Comparison of ENCODE assay signal across 1 cellular context in genomic region chr6:127266892-127267741, GRCh38.
A peak's percentile ranks its signal among the peaks of the same experiment; 100 is the strongest.
TF ChIP-seq lines count a peak whose summit lies in the region.

No MANE protein-coding gene starts in this region.

TF ChIP-seq in K562, 482 proteins besides CTCF, POLR2A, EP300 and RAD21 (continued from another document and continues in another):
- TF ChIP-seq MYNN (IDR thresholded peaks at IDR 0.05) (no peak), MYNN (CRISPR knock-in tag; IDR thresholded peaks at IDR 0.05) (no peak), HNRNPUL1 (IDR thresholded peaks at IDR 0.05; ENCODE audit: low read length) (no peak), NR2C1 (IDR thresholded peaks at IDR 0.05) (peak; percentile 54; the same call in 1 of the 2 replicates), NR2C1 (tag; IDR thresholded peaks at IDR 0.05) (no peak), NCOR1 (IDR thresholded peaks at IDR 0.05) (0 out of 2 replicates have a peak, but pooled peaks have one; percentile 16), MCM5 (IDR thresholded peaks at IDR 0.05; ENCODE audit: low read depth) (no peak), IRF9 (tag; IDR thresholded peaks at IDR 0.05) (no peak), POLR2AphosphoS5 (IDR thresholded peaks at IDR 0.05; ENCODE audit: control insufficient read depth, insufficient read depth, low read depth, low read length) (no peak; the same call in 1 of the 2 replicates), CBX1 (IDR thresholded peaks at IDR 0.05; ENCODE audit: low read depth) (peak; percentile 58), ZNF431 (CRISPR knock-in tag; IDR thresholded peaks at IDR 0.05) (no peak), RBBP5 (IDR thresholded peaks at IDR 0.05; ENCODE audit: borderline replicate concordance, insufficient read depth, low read length, poor library complexity, severe bottlenecking) (peak; percentile 95), ZNF143 (CRISPR knock-in tag; IDR thresholded peaks at IDR 0.05) (no peak; the same call in 1 of the 2 replicates), BDP1 (IDR thresholded peaks at IDR 0.05; ENCODE audit: insufficient read depth, insufficient read length) (no peak), RB1 (IDR thresholded peaks at IDR 0.05; ENCODE audit: low read depth) (peak; percentile 65; the same call in 1 of the 2 replicates), TGIF2 (CRISPR knock-in tag; IDR thresholded peaks at IDR 0.05) (no peak; the same call in 1 of the 2 replicates), KDM4B (IDR thresholded peaks at IDR 0.05; ENCODE audit: borderline replicate concordance in 2 of 2, low read depth in 1 of 2) (no peak), U2AF1 (optimal IDR thresholded peaks at IDR 0.05; ENCODE audit: low read depth, low read length) (no peak), RBM22 (IDR thresholded peaks at IDR 0.05; ENCODE audit: low read depth, low read length, poor library complexity, severe bottlenecking) (no peak), HINFP (tag; conservative IDR thresholded peaks at IDR 0.05; ENCODE audit: low read depth) (no peak), SRSF7 (optimal IDR thresholded peaks at IDR 0.05; ENCODE audit: low read depth, low read length) (no peak), MGA (IDR thresholded peaks at IDR 0.05) (peak; percentile 40; the same call in 1 of the 2 replicates), KHSRP (IDR thresholded peaks at IDR 0.05) (no peak), FOXM1 (IDR thresholded peaks at IDR 0.05; ENCODE audit: low read depth) (no peak), FOXM1 (CRISPR knock-in tag; IDR thresholded peaks at IDR 0.05; ENCODE audit: low read depth) (no peak), ZBTB9 (CRISPR knock-in tag; IDR thresholded peaks at IDR 0.05) (no peak; the same call in 1 of the 2 replicates), CHD4 (IDR thresholded peaks at IDR 0.05; ENCODE audit: insufficient read depth, insufficient replicate concordance, low read depth, low read length, poor library complexity, severe bottlenecking) (no peak), ZNF134 (CRISPR knock-in tag; conservative IDR thresholded peaks at IDR 0.05) (no peak), ELK3 (CRISPR knock-in tag; IDR thresholded peaks at IDR 0.05) (no peak), PRPF4 (IDR thresholded peaks at IDR 0.05; ENCODE audit: insufficient read depth, low read depth, low read length, poor library complexity, severe bottlenecking) (no peak), KAT2B (IDR thresholded peaks at IDR 0.05; ENCODE audit: low read depth, low read length) (no peak), DIDO1 (tag; IDR thresholded peaks at IDR 0.05; ENCODE audit: low read depth) (no peak), CREM (IDR thresholded peaks at IDR 0.05; ENCODE audit: low read depth) (no peak; the same call in 1 of the 2 replicates), TRIM25 (IDR thresholded peaks at IDR 0.05; ENCODE audit: borderline replicate concordance) (no peak), HSF4 (CRISPR knock-in tag; IDR thresholded peaks at IDR 0.05; ENCODE audit: borderline replicate concordance) (no peak), MITF (IDR thresholded peaks at IDR 0.05) (no peak), HNRNPL (IDR thresholded peaks at IDR 0.05; ENCODE audit: low read depth, low read length) (peak; percentile 40; the same call in 1 of the 2 replicates), ESRRA (IDR thresholded peaks at IDR 0.05; ENCODE audit: borderline replicate concordance, low read depth) (no peak), ZNF212 (CRISPR knock-in tag; IDR thresholded peaks at IDR 0.05) (no peak), ZSCAN29 (IDR thresholded peaks at IDR 0.05) (no peak), TFAP4 (CRISPR knock-in tag; IDR thresholded peaks at IDR 0.05; ENCODE audit: borderline replicate concordance) (peak; percentile 62)
